33 cellular contexts compared by ENCODE assay signal in genomic region chr18:31280502-31280901, GRCh38. TPM values are rescaled to one million over a fixed set of nuclear protein-coding genes. Genes with fewer than 3 reads are reported as not detected.
"Had no signal": no experiment of that assay in that cellular context is flagged by ENCODE, and none has a peak within 500 bp of the region (broad histone marks: within the 10 kb centered on the region; RNA-seq: fewer than 3 reads in every experiment).

No MANE protein-coding gene starts in this region.

- H3K36me3 ChIP-seq: ascending aorta, breast epithelium, cardiac muscle cell, colonic mucosa, esophagus squamous epithelium had no signal

- DNase-seq: activated CD4-positive, alpha-beta memory T cell treated with anti-CD3 and anti-CD28 coated beads, Interleukin-2, amount 10 ng/mL, durations not matched to agents 7 days and 5 days; activated CD4-positive, alpha-beta T cell treated with anti-CD3 and anti-CD28 coated beads for 1 hour; activated CD4-positive, alpha-beta T cell treated with anti-CD3 and anti-CD28 coated beads for 4 hours; activated CD4-positive, alpha-beta T cell treated with anti-CD3 and anti-CD28 coated beads, Interleukin-2, amount 10 ng/mL, durations not matched to agents 7 days and 5 days; activated CD4-positive, alpha-beta T cell treated with anti-CD3 and anti-CD28 coated beads, Interleukin-2, amount 50 U/mL, for 4 hours; activated CD8-positive, alpha-beta memory T cell treated with anti-CD3 and anti-CD28 coated beads, Interleukin-2, amount 50 U/mL, for 48 hours; activated gamma-delta T cell; activated naive CD4-positive, alpha-beta T cell; activated naive CD4-positive, alpha-beta T cell treated with anti-CD3 and anti-CD28 coated beads, Interleukin-2, amount 10 ng/mL, durations not matched to agents 7 days and 5 days; activated naive CD8-positive, alpha-beta T cell treated with anti-CD3 and anti-CD28 coated beads, Interleukin-2, amount 10 ng/mL, durations not matched to agents 7 days and 5 days; activated T-cell treated with anti-CD3 and anti-CD28 coated beads for 4 hours; activated T-cell treated with anti-CD3 and anti-CD28 coated beads, Interleukin-2, amount 50 U/mL, for 24 hours; activated T-cell treated with anti-CD3 and anti-CD28 coated beads, Interleukin-2, amount 50 U/mL, for 72 hours; central memory CD4-positive, alpha-beta T cell; cerebellar nuclear complex; colonic mucosa; effector CD8-positive, alpha-beta T cell; esophagus squamous epithelium; foreskin melanocyte; head of caudate nucleus; T-helper 1 cell; T-helper 17 cell; T1000 had no signal

- H3K27me3 ChIP-seq: ascending aorta, breast epithelium, cardiac muscle cell, colonic mucosa, esophagus squamous epithelium had no signal

- H3K4me1 ChIP-seq: ascending aorta, breast epithelium, colonic mucosa had no signal

- H3K9me3 ChIP-seq: ascending aorta, breast epithelium, colonic mucosa, esophagus squamous epithelium had no signal

- H3K27ac ChIP-seq: ascending aorta, breast epithelium, cardiac muscle cell, colonic mucosa, epithelial cell of prostate, esophagus squamous epithelium had no signal

- ATAC-seq: activated naive CD4-positive, alpha-beta T cell treated with anti-CD3 and anti-CD28 coated beads, Interleukin-2, amount 50 U/mL, for 72 hours; activated T-cell treated with anti-CD3 and anti-CD28 coated beads, Interleukin-2, amount 50 U/mL, for 72 hours; T-helper 17 cell; WTC11 had no signal

- H3K4me3 ChIP-seq: ascending aorta, breast epithelium, cardiac muscle cell, colonic mucosa, esophagus squamous epithelium had no signal

RNA-seq across cellular contexts. Expression of gene DSG1, which starts 37.5 kb away (rescaled TPM):
- total RNA-seq: activated CD4-positive, alpha-beta memory T cell treated with anti-CD3 and anti-CD28 coated beads, Interleukin-2, amount 10 ng/mL, durations not matched to agents 7 days and 5 days; activated CD4-positive, alpha-beta T cell treated with anti-CD3 and anti-CD28 coated beads, Interleukin-2, amount 10 ng/mL, durations not matched to agents 7 days and 5 days; activated naive CD4-positive, alpha-beta T cell treated with anti-CD3 and anti-CD28 coated beads, Interleukin-2, amount 50 U/mL, for 72 hours; activated naive CD8-positive, alpha-beta T cell treated with anti-CD3 and anti-CD28 coated beads, Interleukin-2, amount 10 ng/mL, durations not matched to agents 7 days and 5 days; activated T-cell treated with anti-CD3 and anti-CD28 coated beads, Interleukin-2, amount 50 U/mL, for 72 hours; ascending aorta; cardiac muscle cell; colonic mucosa; dermis microvascular lymphatic vessel endothelial cell; endothelial cell of umbilical vein; fibroblast of lung; fibroblast of villous mesenchyme; T-helper 17 cell had no signal
- polyA plus RNA-seq: cardiac muscle cell, endothelial cell of umbilical vein, fibroblast of lung had no signal
